2 cellular contexts compared by ENCODE assay signal in the genomic region with DNA sequence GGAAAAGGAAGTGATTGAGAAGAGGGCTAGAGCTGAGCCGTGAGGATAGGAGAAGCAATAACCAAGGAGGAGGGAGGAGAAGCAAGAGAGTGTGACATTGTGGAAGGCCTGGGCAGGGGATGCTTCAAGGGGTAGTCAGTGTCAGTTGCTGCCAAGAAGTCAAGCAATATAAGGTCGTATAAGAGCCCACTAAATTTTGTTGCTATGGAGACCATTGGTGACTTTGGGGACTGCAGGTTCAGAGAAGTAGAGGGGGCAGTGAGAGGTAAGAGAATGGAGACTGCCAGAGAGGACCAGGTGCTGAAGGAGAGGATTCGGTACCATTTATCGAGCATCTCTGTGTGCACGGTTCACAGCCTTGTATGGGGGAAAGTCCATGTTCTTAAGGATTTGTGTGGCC.
TF ChIP-seq lines count a peak whose summit lies in the region.

No MANE protein-coding gene starts in this region.

TF ChIP-seq in HepG2, 621 proteins besides CTCF, POLR2A, EP300 and RAD21:
- TF ChIP-seq NR2F2 (IDR thresholded peaks at IDR 0.05; ENCODE audit: borderline replicate concordance, low read depth) = no peak

TF ChIP-seq in WTC11, 78 proteins besides CTCF, POLR2A, EP300 and RAD21:
- TF ChIP-seq, protein P1, sequence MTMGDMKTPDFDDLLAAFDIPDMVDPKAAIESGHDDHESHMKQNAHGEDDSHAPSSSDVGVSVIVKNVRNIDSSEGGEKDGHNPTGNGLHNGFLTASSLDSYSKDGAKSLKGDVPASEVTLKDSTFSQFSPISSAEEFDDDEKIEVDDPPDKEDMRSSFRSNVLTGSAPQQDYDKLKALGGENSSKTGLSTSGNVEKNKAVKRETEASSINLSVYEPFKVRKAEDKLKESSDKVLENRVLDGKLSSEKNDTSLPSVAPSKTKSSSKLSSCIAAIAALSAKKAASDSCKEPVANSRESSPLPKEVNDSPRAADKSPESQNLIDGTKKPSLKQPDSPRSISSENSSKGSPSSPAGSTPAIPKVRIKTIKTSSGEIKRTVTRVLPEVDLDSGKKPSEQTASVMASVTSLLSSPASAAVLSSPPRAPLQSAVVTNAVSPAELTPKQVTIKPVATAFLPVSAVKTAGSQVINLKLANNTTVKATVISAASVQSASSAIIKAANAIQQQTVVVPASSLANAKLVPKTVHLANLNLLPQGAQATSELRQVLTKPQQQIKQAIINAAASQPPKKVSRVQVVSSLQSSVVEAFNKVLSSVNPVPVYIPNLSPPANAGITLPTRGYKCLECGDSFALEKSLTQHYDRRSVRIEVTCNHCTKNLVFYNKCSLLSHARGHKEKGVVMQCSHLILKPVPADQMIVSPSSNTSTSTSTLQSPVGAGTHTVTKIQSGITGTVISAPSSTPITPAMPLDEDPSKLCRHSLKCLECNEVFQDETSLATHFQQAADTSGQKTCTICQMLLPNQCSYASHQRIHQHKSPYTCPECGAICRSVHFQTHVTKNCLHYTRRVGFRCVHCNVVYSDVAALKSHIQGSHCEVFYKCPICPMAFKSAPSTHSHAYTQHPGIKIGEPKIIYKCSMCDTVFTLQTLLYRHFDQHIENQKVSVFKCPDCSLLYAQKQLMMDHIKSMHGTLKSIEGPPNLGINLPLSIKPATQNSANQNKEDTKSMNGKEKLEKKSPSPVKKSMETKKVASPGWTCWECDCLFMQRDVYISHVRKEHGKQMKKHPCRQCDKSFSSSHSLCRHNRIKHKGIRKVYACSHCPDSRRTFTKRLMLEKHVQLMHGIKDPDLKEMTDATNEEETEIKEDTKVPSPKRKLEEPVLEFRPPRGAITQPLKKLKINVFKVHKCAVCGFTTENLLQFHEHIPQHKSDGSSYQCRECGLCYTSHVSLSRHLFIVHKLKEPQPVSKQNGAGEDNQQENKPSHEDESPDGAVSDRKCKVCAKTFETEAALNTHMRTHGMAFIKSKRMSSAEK (CRISPR knock-in tag; IDR thresholded peaks at IDR 0.05; ENCODE audit: borderline replicate concordance) = no peak
